14 cellular contexts compared by ENCODE assay signal in the genomic region with DNA sequence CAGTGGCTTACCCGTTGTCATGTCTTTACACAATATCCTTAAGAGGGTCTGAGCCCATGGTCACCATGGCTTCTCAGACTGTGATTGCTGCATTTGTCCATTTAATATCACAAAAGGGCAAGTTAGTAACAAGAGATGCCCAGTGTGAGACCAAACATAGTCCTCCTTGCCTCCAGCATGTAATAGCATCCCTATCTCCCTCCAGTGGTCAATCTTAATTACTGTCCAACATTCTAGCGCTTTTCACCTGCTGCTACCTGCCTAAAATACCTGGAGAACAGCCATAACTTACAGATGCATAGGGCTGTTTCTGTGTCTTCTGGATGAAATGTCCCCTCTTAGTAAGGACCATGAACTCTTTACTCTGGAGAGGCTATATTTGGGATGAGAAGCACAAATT.
A peak's percentile ranks its signal among the peaks of the same experiment; 100 is the strongest.
DNase-seq lines count a peak whose midpoint lies in the region; ATAC-seq, FAIRE-seq and TF ChIP-seq lines count a peak whose summit lies in the region.
"Had no signal": no experiment of that assay in that cellular context is flagged by ENCODE, and none has a peak within 500 bp of the region (broad histone marks: within the 10 kb centered on the region; RNA-seq: fewer than 3 reads in every experiment).

No MANE protein-coding gene starts in this region.

- no peak for FAIRE-seq in bronchial epithelial cell (lab: Jason Lieb, UNC)

- TF ChIP-seq CTCF in LNCAP (IDR thresholded peaks at IDR 0.05) (peak; percentile 37; the same call in 1 of the 2 replicates), bronchial epithelial cell (IDR thresholded peaks at IDR 0.05; ENCODE audit: insufficient read depth, low read length, severe bottlenecking) (peak; percentile 35)

- intact Hi-C loops in activated CD4-positive, alpha-beta memory T cell treated with anti-CD3 and anti-CD28 coated beads for 36 hours (cut with micrococcal nuclease) = no loop called here

- H3K36me3 Mint-ChIP-seq in activated CD4-positive, alpha-beta memory T cell treated with anti-CD3 and anti-CD28 coated beads for 36 hours = no peaks in the 10 kb centered on the region

- peaks cover 7% of the 10 kb centered on the region for H3K27me3 Mint-ChIP-seq in activated CD4-positive, alpha-beta memory T cell treated with anti-CD3 and anti-CD28 coated beads for 36 hours

- DNase-seq in ELR (ENCODE audit: low read depth) = peak; percentile 36
- peak; percentile 26 for DNase-seq in bronchial epithelial cell (ENCODE audit: low read depth)
- DNase-seq in left lobe of liver (ENCODE audit: low spot score) = no peak
- no peak for DNase-seq in activated CD4-positive, alpha-beta memory T cell treated with anti-CD3 and anti-CD28 coated beads for 36 hours
- no peak for DNase-seq in COLO829 (ENCODE audit: low spot score)
- no peak for DNase-seq in islet precursor cell
- DNase-seq: activated CD4-positive, alpha-beta T cell treated with anti-CD3 and anti-CD28 coated beads for 48 hours; activated T-cell treated with anti-CD3 and anti-CD28 coated beads, Interleukin-2, amount 50 U/mL, for 48 hours; amygdala; effector CD4-positive, alpha-beta T cell; naive thymus-derived CD4-positive, alpha-beta T cell; uterus had no signal

- H3K4me3 ChIP-seq in bronchial epithelial cell (ENCODE audit: low read depth, low read length) = no peak overlapping the region
- H3K4me3 ChIP-seq: uterus had no signal

- no peaks in the 10 kb centered on the region for H3K36me3 ChIP-seq in bronchial epithelial cell (ENCODE audit: control insufficient read depth, insufficient read depth, low read length)
- H3K36me3 ChIP-seq: uterus had no signal

- peaks cover 4% of the 10 kb centered on the region for H3K9me3 Mint-ChIP-seq in activated CD4-positive, alpha-beta memory T cell treated with anti-CD3 and anti-CD28 coated beads for 36 hours

- no peak overlapping the region for H3K4me3 Mint-ChIP-seq in activated CD4-positive, alpha-beta memory T cell treated with anti-CD3 and anti-CD28 coated beads for 36 hours
- H3K4me3 Mint-ChIP-seq: naive thymus-derived CD4-positive, alpha-beta T cell had no signal

- CTCF ChIA-PET in activated CD4-positive, alpha-beta memory T cell treated with anti-CD3 and anti-CD28 coated beads for 36 hours (lab: Charles Lee) = no interaction called here

- peaks cover 2% of the 10 kb centered on the region for H3K27me3 ChIP-seq in bronchial epithelial cell (ENCODE audit: control insufficient read depth, insufficient read depth, low read length)
- H3K27me3 ChIP-seq: uterus had no signal

- no peak overlapping the region for H3K27ac Mint-ChIP-seq in activated CD4-positive, alpha-beta memory T cell treated with anti-CD3 and anti-CD28 coated beads for 36 hours
- H3K27ac Mint-ChIP-seq: naive thymus-derived CD4-positive, alpha-beta T cell had no signal

- POLR2A ChIA-PET in activated CD4-positive, alpha-beta memory T cell treated with anti-CD3 and anti-CD28 coated beads for 36 hours (lab: Charles Lee) = no interaction called here

- ATAC-seq in left lobe of liver = peak; percentile 95
- ATAC-seq in GM19467 (IDR thresholded peaks at IDR 0.05; ENCODE audit: unreplicated experiment) = no peak
- ATAC-seq: naive thymus-derived CD4-positive, alpha-beta T cell had no signal

- H3K4me1 Mint-ChIP-seq in activated CD4-positive, alpha-beta memory T cell treated with anti-CD3 and anti-CD28 coated beads for 36 hours (ENCODE audit: low read depth) = no peaks in the 10 kb centered on the region
- H3K4me1 Mint-ChIP-seq: naive thymus-derived CD4-positive, alpha-beta T cell had no signal

Comparison
In these comparisons a context has a peak if more than half of its experiments do, and no peak if none do; other contexts are left out.
1. DNase-seq: peak in ELR (single experiment) and bronchial epithelial cell (single experiment); none in left lobe of liver (single experiment), activated CD4-positive, alpha-beta memory T cell treated with anti-CD3 and anti-CD28 coated beads for 36 hours (single experiment), COLO829 (single experiment) and islet precursor cell (single experiment).